Comparison of ENCODE assay signal across 8 cellular contexts in the genomic region with DNA sequence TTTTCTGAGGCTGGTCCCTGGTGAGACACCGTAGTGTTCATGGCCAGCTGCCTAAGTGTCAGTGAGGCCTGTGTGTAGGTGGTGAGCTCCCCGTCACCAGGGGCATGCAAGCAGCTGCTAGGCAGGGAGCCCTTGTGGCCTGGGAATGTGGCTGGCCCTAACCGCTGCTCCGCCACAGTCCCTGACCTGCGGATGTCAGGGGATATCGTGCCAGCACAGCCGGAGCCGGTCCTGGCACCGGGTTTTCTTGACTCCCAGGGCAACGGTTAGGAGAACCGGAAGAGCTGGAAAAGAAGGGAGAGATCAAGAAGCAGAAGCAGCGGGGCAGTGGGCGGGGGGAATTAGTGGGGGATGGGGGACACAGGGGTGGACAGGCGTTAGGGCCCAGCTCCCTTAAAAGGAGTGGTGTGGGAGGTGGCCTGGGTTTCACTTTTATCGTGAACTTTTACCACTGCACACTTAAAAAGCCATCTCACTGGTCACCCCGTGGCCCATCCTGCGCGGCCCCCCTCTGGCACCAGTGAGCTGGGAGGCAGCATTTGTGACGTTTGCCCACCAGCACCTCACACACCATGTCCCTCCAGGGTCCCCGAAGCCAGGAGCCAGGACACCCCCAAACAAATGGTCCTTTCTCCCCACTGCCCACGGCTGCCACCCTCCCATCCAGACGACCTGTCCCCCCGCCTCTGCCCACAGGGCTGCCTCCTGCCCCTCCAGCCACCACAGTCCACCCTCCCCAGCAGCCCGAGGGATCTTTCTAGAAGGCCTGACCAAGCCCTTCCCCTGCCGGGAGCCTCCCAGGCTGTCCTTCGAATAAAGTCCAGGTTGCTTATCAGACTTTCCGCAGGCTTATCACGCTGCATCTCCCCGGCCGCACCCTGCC. TPM values are rescaled to one million over a fixed set of nuclear protein-coding genes. Genes with fewer than 3 reads are reported as not detected.
DNase-seq lines count a peak whose midpoint lies in the region.

No MANE protein-coding gene starts in this region.

- H3K27ac ChIP-seq in substantia nigra (ENCODE audit: low read depth, low read length, poor library complexity, severe bottlenecking): peak overlapping the region; percentile 72

- DNase-seq in DMS153 (lab: John Stamatoyannopoulos, UW): peak; percentile 46
- no peak for DNase-seq in DMS153 treated with DMSO at 0.1 percent for 48 hours (lab: John Stamatoyannopoulos, UW; ENCODE audit: unreplicated experiment)
- peak; percentile 39 for DNase-seq in astrocyte of the hippocampus (ENCODE audit: low read depth, low spot score)
- DNase-seq in kidney tubule cell (ENCODE audit: low spot score): peak; percentile 43
- peak in 21 of 49 donors; percentile 16 to 68 (median 35) for DNase-seq in substantia nigra (lab: John Stamatoyannopoulos, UW)
- DNase-seq in DMS79 treated with DMSO at 0.1 percent for 48 hours (lab: John Stamatoyannopoulos, UW): no peak
- DNase-seq in NCI-H774 (lab: John Stamatoyannopoulos, UW): no peak
- DNase-seq in mesenteric fat pad (ENCODE audit: low spot score): no peak

RNA-seq across cellular contexts. Expression of a gene that starts 1.7 kb away (rescaled TPM):
- 28.2 TPM for total RNA-seq in mesenteric fat pad

RNA-seq across cellular contexts. Expression of a gene that starts 43.2 kb away (rescaled TPM):
- total RNA-seq in mesenteric fat pad: 56.3 TPM

Comparison
In these comparisons a context has a peak if more than half of its experiments do, and no peak if none do; other contexts are left out.
1. DNase-seq: peak in DMS153 (single experiment), astrocyte of the hippocampus (single experiment) and kidney tubule cell (single experiment); none in DMS153 treated with DMSO at 0.1 percent for 48 hours (single experiment), DMS79 treated with DMSO at 0.1 percent for 48 hours (single experiment), NCI-H774 (single experiment) and mesenteric fat pad (single experiment).